ENCODE assay signal across 28 cellular contexts in the genomic region with DNA sequence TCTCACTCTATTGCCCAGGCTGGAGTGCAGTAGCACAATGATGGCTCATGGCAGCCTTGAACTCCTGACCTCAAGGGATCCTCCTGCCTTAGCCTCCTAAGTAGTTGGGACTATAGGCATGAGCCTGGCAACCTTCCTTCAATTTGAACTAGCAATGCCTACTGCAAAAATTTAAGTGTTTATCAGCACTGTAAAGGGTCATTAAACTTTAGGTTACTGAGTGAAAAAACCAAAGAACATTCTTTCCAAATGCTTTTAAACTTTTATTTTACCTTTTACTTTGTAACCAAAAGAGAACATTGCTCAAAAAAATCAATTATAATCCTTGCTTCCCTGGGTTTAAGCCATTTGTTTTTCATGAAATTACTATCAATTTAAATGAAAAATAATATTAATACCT.
"Had no signal": no experiment of that assay in that cellular context is flagged by ENCODE, and none has a peak within 500 bp of the region (broad histone marks: within the 10 kb centered on the region; RNA-seq: fewer than 3 reads in every experiment).

No MANE protein-coding gene starts in this region.

- H3K9me3 Mint-ChIP-seq: activated CD4-positive, alpha-beta T cell treated with anti-CD3 and anti-CD28 coated beads, Interleukin-2, amount 10 ng/mL, durations not matched to agents 24 days and 14 days; activated naive CD4-positive, alpha-beta T cell treated with anti-CD3 and anti-CD28 coated beads, Interleukin-2, amount 50 U/mL, for 72 hours; activated naive CD8-positive, alpha-beta T cell treated with anti-CD3 and anti-CD28 coated beads, Interleukin-2, amount 50 U/mL, for 24 hours; activated T-cell treated with anti-CD3 and anti-CD28 coated beads, Interleukin-2, amount 50 U/mL, for 24 hours; T-helper 1 cell treated with Interleukin-12 subunit alpha and Interleukin-12 subunit beta and Interleukin-4 antibody, amounts not matched to agents 30 μg/mL and 1 μg/mL, for 36 hours; WTC11 had no signal

- H3K36me3 ChIP-seq: cardiac muscle cell, MG63, SJSA1 had no signal

- H3K27me3 ChIP-seq: cardiac muscle cell, MG63, SJSA1 had no signal

- ATAC-seq: activated CD8-positive, alpha-beta memory T cell treated with anti-CD3 and anti-CD28 coated beads, Interleukin-2, amount 10 ng/mL, durations not matched to agents 7 days and 5 days; activated naive CD4-positive, alpha-beta T cell treated with anti-CD3 and anti-CD28 coated beads, Interleukin-2, amount 50 U/mL, for 72 hours; activated naive CD8-positive, alpha-beta T cell treated with anti-CD3 and anti-CD28 coated beads, Interleukin-2, amount 50 U/mL, for 24 hours; Panc1; WTC11 had no signal

- H3K4me3 Mint-ChIP-seq: activated CD4-positive, alpha-beta T cell treated with anti-CD3 and anti-CD28 coated beads, Interleukin-2, amount 10 ng/mL, durations not matched to agents 24 days and 14 days; activated CD8-positive, alpha-beta memory T cell treated with anti-CD3 and anti-CD28 coated beads, Interleukin-2, amount 10 ng/mL, durations not matched to agents 7 days and 5 days; activated naive CD8-positive, alpha-beta T cell treated with anti-CD3 and anti-CD28 coated beads, Interleukin-2, amount 50 U/mL, for 24 hours; activated T-cell treated with anti-CD3 and anti-CD28 coated beads, Interleukin-2, amount 50 U/mL, for 24 hours; brain; T-helper 1 cell treated with Interleukin-12 subunit alpha and Interleukin-12 subunit beta and Interleukin-4 antibody, amounts not matched to agents 30 μg/mL and 1 μg/mL, for 36 hours; WTC11 had no signal

- DNase-seq: activated CD4-positive, alpha-beta T cell treated with anti-CD3 and anti-CD28 coated beads for 1 hour; activated CD4-positive, alpha-beta T cell treated with anti-CD3 and anti-CD28 coated beads, Interleukin-2, amount 10 ng/mL, durations not matched to agents 24 days and 14 days; activated CD4-positive, alpha-beta T cell treated with anti-CD3 and anti-CD28 coated beads, Interleukin-2, amount 50 U/mL, for 48 hours; activated CD8-positive, alpha-beta memory T cell treated with anti-CD3 and anti-CD28 coated beads, Interleukin-2, amount 10 ng/mL, durations not matched to agents 7 days and 5 days; activated effector memory CD4-positive, alpha-beta T cell treated with anti-CD3 and anti-CD28 coated beads, Interleukin-2, amount 50 U/mL, for 16 hours; activated naive CD4-positive, alpha-beta T cell treated with Interleukin-2 at 50 U/mL for 16 hours; activated naive CD8-positive, alpha-beta T cell treated with anti-CD3 and anti-CD28 coated beads, Interleukin-2, amount 50 U/mL, for 24 hours; activated T-cell treated with anti-CD3 and anti-CD28 coated beads, Interleukin-2, amount 50 U/mL, for 24 hours; amygdala; MG63; MV-4-11; NCI-H1092 treated with DMSO at 0.1 percent for 48 hours; NCI-H1417 treated with DMSO at 0.1 percent for 48 hours; NCI-H1694; NCI-H2029 treated with DMSO at 0.1 percent for 48 hours; NCI-H510A treated with DMSO at 0.1 percent for 48 hours; NK-92 treated with Interleukin-12 subunit alpha and Interleukin-12 subunit beta, amount 100 ng/mL, for 24 hours; OCI-M1; Right ventricle myocardium superior; RPMI8226 had no signal

- H3K4me3 ChIP-seq: cardiac muscle cell, MG63, SJSA1 had no signal

- H3K4me1 Mint-ChIP-seq: activated CD4-positive, alpha-beta T cell treated with anti-CD3 and anti-CD28 coated beads, Interleukin-2, amount 10 ng/mL, durations not matched to agents 24 days and 14 days; activated CD8-positive, alpha-beta memory T cell treated with anti-CD3 and anti-CD28 coated beads, Interleukin-2, amount 10 ng/mL, durations not matched to agents 7 days and 5 days; activated naive CD8-positive, alpha-beta T cell treated with anti-CD3 and anti-CD28 coated beads, Interleukin-2, amount 50 U/mL, for 24 hours had no signal

- H3K4me2 ChIP-seq: KMS-11 had no signal

- H3K9me3 ChIP-seq: MG63, SJSA1 had no signal

- H3K36me3 Mint-ChIP-seq: activated CD8-positive, alpha-beta memory T cell treated with anti-CD3 and anti-CD28 coated beads, Interleukin-2, amount 10 ng/mL, durations not matched to agents 7 days and 5 days; activated naive CD4-positive, alpha-beta T cell treated with anti-CD3 and anti-CD28 coated beads, Interleukin-2, amount 50 U/mL, for 72 hours; brain; WTC11 had no signal

- H3K27ac ChIP-seq: cardiac muscle cell, KMS-11, SJSA1 had no signal

- H3K27ac Mint-ChIP-seq: activated CD4-positive, alpha-beta T cell treated with anti-CD3 and anti-CD28 coated beads, Interleukin-2, amount 10 ng/mL, durations not matched to agents 24 days and 14 days; activated CD8-positive, alpha-beta memory T cell treated with anti-CD3 and anti-CD28 coated beads, Interleukin-2, amount 10 ng/mL, durations not matched to agents 7 days and 5 days; activated naive CD4-positive, alpha-beta T cell treated with anti-CD3 and anti-CD28 coated beads, Interleukin-2, amount 50 U/mL, for 72 hours; activated naive CD8-positive, alpha-beta T cell treated with anti-CD3 and anti-CD28 coated beads, Interleukin-2, amount 50 U/mL, for 24 hours; activated T-cell treated with anti-CD3 and anti-CD28 coated beads, Interleukin-2, amount 50 U/mL, for 24 hours; brain; T-helper 1 cell treated with Interleukin-12 subunit alpha and Interleukin-12 subunit beta and Interleukin-4 antibody, amounts not matched to agents 30 μg/mL and 1 μg/mL, for 36 hours; WTC11 had no signal

- H3K9ac ChIP-seq: KMS-11 had no signal
